In genomic region chr20:64238115-64238825, GRCh38 we compare ENCODE assay signal across 1 cellular context.
TF ChIP-seq lines count a peak whose summit lies in the region.

No MANE protein-coding gene starts in this region.

TF ChIP-seq in HepG2, 621 proteins besides CTCF, POLR2A, EP300 and RAD21 (continues in another document):
- TF ChIP-seq RFXAP (CRISPR knock-in tag; IDR thresholded peaks at IDR 0.05; ENCODE audit: borderline replicate concordance) (peak; percentile 57; the same call in 1 of the 2 replicates), ZNF580 (CRISPR knock-in tag; IDR thresholded peaks at IDR 0.05; ENCODE audit: borderline replicate concordance, low read depth) (peak; percentile 53; the same call in 1 of the 2 replicates), BORCS8-MEF2B (CRISPR knock-in tag; IDR thresholded peaks at IDR 0.05) (peak; percentile 48; the same call in 1 of the 2 replicates), KDM6A (CRISPR knock-in tag; IDR thresholded peaks at IDR 0.05; ENCODE audit: low read depth) (peak; percentile 75), RELA (CRISPR knock-in tag; IDR thresholded peaks at IDR 0.05) (no peak), ZBTB7B (CRISPR knock-in tag; IDR thresholded peaks at IDR 0.05) (peak; percentile 84), TFDP1 (CRISPR knock-in tag; IDR thresholded peaks at IDR 0.05; ENCODE audit: borderline replicate concordance) (peak; percentile 64; the same call in 1 of the 2 replicates), ZKSCAN5 (CRISPR knock-in tag; IDR thresholded peaks at IDR 0.05) (no peak), ATRX (CRISPR knock-in tag; IDR thresholded peaks at IDR 0.05; ENCODE audit: borderline replicate concordance) (no peak), RXRA (CRISPR knock-in tag; IDR thresholded peaks at IDR 0.05) (peak; percentile 50; the same call in 1 of the 2 replicates), ATF2 (CRISPR knock-in tag; IDR thresholded peaks at IDR 0.05) (peak; percentile 53; the same call in 1 of the 2 replicates), NRL (CRISPR knock-in tag; IDR thresholded peaks at IDR 0.05; ENCODE audit: borderline replicate concordance) (0 out of 2 replicates have a peak, but pooled peaks have one; percentile 70), ZNF784 (CRISPR knock-in tag; IDR thresholded peaks at IDR 0.05; ENCODE audit: borderline replicate concordance) (peak; percentile 59; the same call in 1 of the 2 replicates), ZBTB21 (CRISPR knock-in tag; IDR thresholded peaks at IDR 0.05) (peak; percentile 79), MYC (CRISPR knock-in tag; IDR thresholded peaks at IDR 0.05; ENCODE audit: borderline replicate concordance) (peak; percentile 84), PAX8 (CRISPR knock-in tag; IDR thresholded peaks at IDR 0.05; ENCODE audit: borderline replicate concordance) (no peak), SMAD1 (CRISPR knock-in tag; IDR thresholded peaks at IDR 0.05; ENCODE audit: borderline replicate concordance, low read depth) (no peak), HES4 (CRISPR knock-in tag; IDR thresholded peaks at IDR 0.05; ENCODE audit: borderline replicate concordance) (no peak), ZBTB44 (CRISPR knock-in tag; IDR thresholded peaks at IDR 0.05) (no peak), ZNF407 (CRISPR knock-in tag; IDR thresholded peaks at IDR 0.05; ENCODE audit: not compliant biosample characterization) (peak; percentile 24), ZNF576 (CRISPR knock-in tag; IDR thresholded peaks at IDR 0.05) (0 out of 2 replicates have a peak, but pooled peaks have one; percentile 31)
- TF ChIP-seq, protein P1, sequence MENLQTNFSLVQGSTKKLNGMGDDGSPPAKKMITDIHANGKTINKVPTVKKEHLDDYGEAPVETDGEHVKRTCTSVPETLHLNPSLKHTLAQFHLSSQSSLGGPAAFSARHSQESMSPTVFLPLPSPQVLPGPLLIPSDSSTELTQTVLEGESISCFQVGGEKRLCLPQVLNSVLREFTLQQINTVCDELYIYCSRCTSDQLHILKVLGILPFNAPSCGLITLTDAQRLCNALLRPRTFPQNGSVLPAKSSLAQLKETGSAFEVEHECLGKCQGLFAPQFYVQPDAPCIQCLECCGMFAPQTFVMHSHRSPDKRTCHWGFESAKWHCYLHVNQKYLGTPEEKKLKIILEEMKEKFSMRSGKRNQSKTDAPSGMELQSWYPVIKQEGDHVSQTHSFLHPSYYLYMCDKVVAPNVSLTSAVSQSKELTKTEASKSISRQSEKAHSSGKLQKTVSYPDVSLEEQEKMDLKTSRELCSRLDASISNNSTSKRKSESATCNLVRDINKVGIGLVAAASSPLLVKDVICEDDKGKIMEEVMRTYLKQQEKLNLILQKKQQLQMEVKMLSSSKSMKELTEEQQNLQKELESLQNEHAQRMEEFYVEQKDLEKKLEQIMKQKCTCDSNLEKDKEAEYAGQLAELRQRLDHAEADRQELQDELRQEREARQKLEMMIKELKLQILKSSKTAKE (CRISPR knock-in tag; IDR thresholded peaks at IDR 0.05; ENCODE audit: borderline replicate concordance) = peak; percentile 89
- TF ChIP-seq, protein P2, sequence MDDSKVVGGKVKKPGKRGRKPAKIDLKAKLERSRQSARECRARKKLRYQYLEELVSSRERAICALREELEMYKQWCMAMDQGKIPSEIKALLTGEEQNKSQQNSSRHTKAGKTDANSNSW (CRISPR knock-in tag; IDR thresholded peaks at IDR 0.05; ENCODE audit: borderline replicate concordance) = 0 out of 2 replicates have a peak, but pooled peaks have one; percentile 52
- TF ChIP-seq, protein P3, sequence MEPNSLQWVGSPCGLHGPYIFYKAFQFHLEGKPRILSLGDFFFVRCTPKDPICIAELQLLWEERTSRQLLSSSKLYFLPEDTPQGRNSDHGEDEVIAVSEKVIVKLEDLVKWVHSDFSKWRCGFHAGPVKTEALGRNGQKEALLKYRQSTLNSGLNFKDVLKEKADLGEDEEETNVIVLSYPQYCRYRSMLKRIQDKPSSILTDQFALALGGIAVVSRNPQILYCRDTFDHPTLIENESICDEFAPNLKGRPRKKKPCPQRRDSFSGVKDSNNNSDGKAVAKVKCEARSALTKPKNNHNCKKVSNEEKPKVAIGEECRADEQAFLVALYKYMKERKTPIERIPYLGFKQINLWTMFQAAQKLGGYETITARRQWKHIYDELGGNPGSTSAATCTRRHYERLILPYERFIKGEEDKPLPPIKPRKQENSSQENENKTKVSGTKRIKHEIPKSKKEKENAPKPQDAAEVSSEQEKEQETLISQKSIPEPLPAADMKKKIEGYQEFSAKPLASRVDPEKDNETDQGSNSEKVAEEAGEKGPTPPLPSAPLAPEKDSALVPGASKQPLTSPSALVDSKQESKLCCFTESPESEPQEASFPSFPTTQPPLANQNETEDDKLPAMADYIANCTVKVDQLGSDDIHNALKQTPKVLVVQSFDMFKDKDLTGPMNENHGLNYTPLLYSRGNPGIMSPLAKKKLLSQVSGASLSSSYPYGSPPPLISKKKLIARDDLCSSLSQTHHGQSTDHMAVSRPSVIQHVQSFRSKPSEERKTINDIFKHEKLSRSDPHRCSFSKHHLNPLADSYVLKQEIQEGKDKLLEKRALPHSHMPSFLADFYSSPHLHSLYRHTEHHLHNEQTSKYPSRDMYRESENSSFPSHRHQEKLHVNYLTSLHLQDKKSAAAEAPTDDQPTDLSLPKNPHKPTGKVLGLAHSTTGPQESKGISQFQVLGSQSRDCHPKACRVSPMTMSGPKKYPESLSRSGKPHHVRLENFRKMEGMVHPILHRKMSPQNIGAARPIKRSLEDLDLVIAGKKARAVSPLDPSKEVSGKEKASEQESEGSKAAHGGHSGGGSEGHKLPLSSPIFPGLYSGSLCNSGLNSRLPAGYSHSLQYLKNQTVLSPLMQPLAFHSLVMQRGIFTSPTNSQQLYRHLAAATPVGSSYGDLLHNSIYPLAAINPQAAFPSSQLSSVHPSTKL (CRISPR knock-in tag; IDR thresholded peaks at IDR 0.05) = peak; percentile 85
- TF ChIP-seq, protein P4, sequence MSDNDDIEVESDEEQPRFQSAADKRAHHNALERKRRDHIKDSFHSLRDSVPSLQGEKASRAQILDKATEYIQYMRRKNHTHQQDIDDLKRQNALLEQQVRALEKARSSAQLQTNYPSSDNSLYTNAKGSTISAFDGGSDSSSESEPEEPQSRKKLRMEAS (IDR thresholded peaks at IDR 0.05) = peak; percentile 86
